In the genomic region with DNA sequence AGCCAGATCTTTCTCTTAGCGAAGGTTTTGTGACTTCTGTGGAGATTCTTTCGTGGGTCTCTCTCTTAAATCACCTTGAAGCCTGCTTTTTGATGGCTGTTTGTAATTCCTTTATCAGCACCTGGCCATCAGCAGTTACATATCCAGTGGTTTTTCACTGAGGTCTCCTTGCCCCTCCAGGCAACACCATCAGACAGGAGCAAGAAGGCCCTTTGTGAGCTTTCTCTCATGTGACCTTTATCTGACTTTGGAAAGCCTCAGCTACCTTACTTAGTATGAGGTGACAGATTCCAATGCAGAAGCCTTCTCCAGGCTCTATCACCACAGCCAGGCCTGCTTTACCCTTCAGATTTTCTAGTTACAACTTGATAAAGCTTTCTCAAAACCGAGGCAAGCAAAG, we compare ENCODE assay signal across 20 cellular contexts. TPM values are rescaled to one million over a fixed set of nuclear protein-coding genes. Genes with fewer than 3 reads are reported as not detected.
DNase-seq lines count a peak whose midpoint lies in the region; ATAC-seq and TF ChIP-seq lines count a peak whose summit lies in the region.
"Had no signal": no experiment of that assay in that cellular context is flagged by ENCODE, and none has a peak within 500 bp of the region (broad histone marks: within the 10 kb centered on the region; RNA-seq: fewer than 3 reads in every experiment).

No MANE protein-coding gene starts in this region.

- no peak overlapping the region for H3K14ac ChIP-seq in trophoblast cell (ENCODE audit: low read length)

- H4K12ac ChIP-seq in trophoblast cell (ENCODE audit: low read depth, low read length) = no peak overlapping the region

- no peaks in the 10 kb centered on the region for H4K20me1 ChIP-seq in GM23338 (replicated peaks; ENCODE audit: insufficient read depth)

- no peak for DNase-seq in GM23338 (ENCODE audit: low spot score)
- DNase-seq in OCI-M1 (lab: John Stamatoyannopoulos, UW) = peak; percentile 33
- peak; percentile 41 for DNase-seq in iPS-NIHi7 (ENCODE audit: extremely low spot score)
- no peak for DNase-seq in trophoblast cell
- no peak for DNase-seq in SHP77 (lab: John Stamatoyannopoulos, UW)
- no peak for DNase-seq in NCI-H1694 treated with DMSO at 0.1 percent for 48 hours (lab: John Stamatoyannopoulos, UW)
- DNase-seq in substantia nigra (lab: John Stamatoyannopoulos, UW) = no peak
- DNase-seq: BE2C; DMS 273 treated with DMSO at 0.1 percent for 48 hours; DND-41; GDM1; MM.1S; NCI-H1092; NCI-H1436; NCI-H1930; NCI-H2227 treated with DMSO at 0.1 percent for 48 hours; NCI-H510A; NK-92 treated with Interleukin-12 subunit alpha and Interleukin-12 subunit beta, amount 100 ng/mL, for 24 hours had no signal

- no peak overlapping the region for H2BK5ac ChIP-seq in trophoblast cell (ENCODE audit: low read depth, low read length, poor library complexity)

- no peaks in the 10 kb centered on the region for H3F3A ChIP-seq in GM23338 (replicated peaks; ENCODE audit: low read depth)

- no peak overlapping the region for H4K91ac ChIP-seq in trophoblast cell (ENCODE audit: low read depth, low read length)

- H3K36me3 Mint-ChIP-seq in GM23338 (ENCODE audit: low read depth) = peaks cover 25% of the 10 kb centered on the region

- no peak overlapping the region for H3K4ac ChIP-seq in trophoblast cell (ENCODE audit: low read depth, low read length)

- no peak for ATAC-seq in GM23338
- ATAC-seq: K562, Panc1 had no signal

- TF ChIP-seq CTCF in GM23338 (conservative IDR thresholded peaks at IDR 0.05; ENCODE audit: low read depth in 2 of 2) = no peak

- H3K4me3 Mint-ChIP-seq in GM23338 = no peak overlapping the region

- H3K9me2 ChIP-seq in GM23338 (ENCODE audit: insufficient read depth) = peaks cover 12% of the 10 kb centered on the region; the same call in 1 of the 2 replicates

- H2BK12ac ChIP-seq in trophoblast cell (ENCODE audit: low read length) = no peak overlapping the region

- H2AFZ ChIP-seq in GM23338 (peak overlapping the region; percentile 80; the same call in 1 of the 2 replicates), trophoblast cell (ENCODE audit: insufficient read depth, low read length, poor library complexity) (no peak overlapping the region)

- H3K36me3 ChIP-seq in GM23338 (ENCODE audit: insufficient read depth) (no peaks in the 10 kb centered on the region), trophoblast cell (ENCODE audit: control insufficient read depth in 1 of 2, insufficient read depth in 2 of 2, low read length in 2 of 2) (no peaks in the 10 kb centered on the region)
- H3K36me3 ChIP-seq: BE2C had no signal

- H3K27me3 Mint-ChIP-seq in GM23338 (ENCODE audit: insufficient read depth, low read depth, poor library complexity) = peaks cover 7% of the 10 kb centered on the region

- peaks cover 22% of the 10 kb centered on the region for H3K9me3 Mint-ChIP-seq in GM23338

- H3K4me3 ChIP-seq in GM23338 = no peak overlapping the region
- no peak overlapping the region for H3K4me3 ChIP-seq in trophoblast cell (ENCODE audit: low read depth, low read length)
- H3K4me3 ChIP-seq: K562 had no signal

- no peak overlapping the region for H3K18ac ChIP-seq in trophoblast cell (ENCODE audit: low read length)

- H3K79me1 ChIP-seq in trophoblast cell (ENCODE audit: low read length) = peaks cover 2% of the 10 kb centered on the region

- H3K27me3 ChIP-seq in GM23338 (ENCODE audit: insufficient read depth) = no peaks in the 10 kb centered on the region
- H3K27me3 ChIP-seq in trophoblast cell (ENCODE audit: insufficient read depth, low read length) = no peaks in the 10 kb centered on the region
- H3K27me3 ChIP-seq: BE2C had no signal

- H2BK120ac ChIP-seq in trophoblast cell (ENCODE audit: insufficient read depth, low read length, poor library complexity) = no peak overlapping the region

- H3K4me2 ChIP-seq in GM23338 = no peak overlapping the region
- H3K4me2 ChIP-seq in trophoblast cell (ENCODE audit: low read length) = peak overlapping the region; percentile 16

- H3K4me1 ChIP-seq in GM23338 (ENCODE audit: insufficient read depth) (no peaks in the 10 kb centered on the region), trophoblast cell (ENCODE audit: control insufficient read depth in 1 of 2, insufficient read depth in 2 of 2, low read length in 2 of 2) (peaks cover 6 to 10% of the 10 kb centered on the region in 2 experiments)
- H3K4me1 ChIP-seq: BE2C had no signal

- H3K4me1 Mint-ChIP-seq in GM23338 = no peaks in the 10 kb centered on the region; the same call in 2 of the 3 replicates

- no peak overlapping the region for H3K9ac ChIP-seq in trophoblast cell (ENCODE audit: low read length)

- H3K79me2 ChIP-seq in GM23338 (replicated peaks; ENCODE audit: insufficient read depth) = no peaks in the 10 kb centered on the region
- H3K79me2 ChIP-seq in trophoblast cell (ENCODE audit: control insufficient read depth, insufficient read depth, low read length, poor library complexity) = no peaks in the 10 kb centered on the region

- H3K27ac ChIP-seq in GM23338 (ENCODE audit: low read depth) = no peak overlapping the region
- peak overlapping the region; percentile 27 for H3K27ac ChIP-seq in trophoblast cell (ENCODE audit: low read depth, low read length)
- H3K27ac ChIP-seq in substantia nigra (ENCODE audit: low read depth, low read length, poor library complexity, severe bottlenecking) = no peak overlapping the region

- no CpG with 5 or more reads among the region's 3 CpGs for WGBS in trophoblast cell (ENCODE audit: extremely low coverage, insufficient coverage, insufficient read length)

- H3K23ac ChIP-seq in trophoblast cell (ENCODE audit: low read length) = no peak overlapping the region

- no peak overlapping the region for H3K27ac Mint-ChIP-seq in GM23338

- H4K8ac ChIP-seq in trophoblast cell (ENCODE audit: low read depth, low read length) = no peak overlapping the region

- H3K9me3 ChIP-seq in trophoblast cell (ENCODE audit: insufficient read depth, low read depth, low read length) = no peaks in the 10 kb centered on the region
- H3K9me3 ChIP-seq: BE2C had no signal

- no peak overlapping the region for H2AK5ac ChIP-seq in trophoblast cell (ENCODE audit: low read length)

TF ChIP-seq in GM23338, 12 proteins besides CTCF, POLR2A, EP300 and RAD21 (continues in another document):
- TF ChIP-seq CREB1 (CRISPR knock-in tag; IDR thresholded peaks at IDR 0.05; ENCODE audit: low read depth) (no peak), ZNF331 (CRISPR knock-in tag; IDR thresholded peaks at IDR 0.05; ENCODE audit: low read depth) (no peak), JUNB (IDR thresholded peaks at IDR 0.05; ENCODE audit: unreplicated experiment) (no peak), POLR2AphosphoS5 (IDR thresholded peaks at IDR 0.05; ENCODE audit: low read depth) (no peak), EZH2 (IDR thresholded peaks at IDR 0.05; ENCODE audit: low read depth, unreplicated experiment) (no peak), REST (IDR thresholded peaks at IDR 0.05; ENCODE audit: unreplicated experiment) (no peak)
- TF ChIP-seq, protein P1, sequence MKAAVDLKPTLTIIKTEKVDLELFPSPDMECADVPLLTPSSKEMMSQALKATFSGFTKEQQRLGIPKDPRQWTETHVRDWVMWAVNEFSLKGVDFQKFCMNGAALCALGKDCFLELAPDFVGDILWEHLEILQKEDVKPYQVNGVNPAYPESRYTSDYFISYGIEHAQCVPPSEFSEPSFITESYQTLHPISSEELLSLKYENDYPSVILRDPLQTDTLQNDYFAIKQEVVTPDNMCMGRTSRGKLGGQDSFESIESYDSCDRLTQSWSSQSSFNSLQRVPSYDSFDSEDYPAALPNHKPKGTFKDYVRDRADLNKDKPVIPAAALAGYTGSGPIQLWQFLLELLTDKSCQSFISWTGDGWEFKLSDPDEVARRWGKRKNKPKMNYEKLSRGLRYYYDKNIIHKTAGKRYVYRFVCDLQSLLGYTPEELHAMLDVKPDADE (IDR thresholded peaks at IDR 0.05) = no peak

RNA-seq across cellular contexts. Expression of gene P3H2, which starts 30.0 kb away (rescaled TPM):
- 20.5 and 24.2 TPM in 2 replicates for total RNA-seq in GM23338 (2014; rRNA removed; shearing (Covaris generic))
- 7.2 and 8.2 TPM in 2 replicates for polyA plus RNA-seq in GM23338 (2016; fragmentation: Nextera tagmentation; extraction: Ambion mirVana)
- polyA plus RNA-seq in trophoblast cell (2013) = 13.8 and 14.4 TPM in 2 replicates

Comparison
In these comparisons a context has a peak if more than half of its experiments do, and no peak if none do; other contexts are left out.
1. DNase-seq: peak in OCI-M1 (single experiment) and iPS-NIHi7 (single experiment); none in GM23338 (single experiment), trophoblast cell (0 of 2), SHP77 (0 of 2), NCI-H1694 treated with DMSO at 0.1 percent for 48 hours (single experiment) and substantia nigra (0 of 49).